Comparison of ENCODE assay signal across 1 cellular context in the genomic region with DNA sequence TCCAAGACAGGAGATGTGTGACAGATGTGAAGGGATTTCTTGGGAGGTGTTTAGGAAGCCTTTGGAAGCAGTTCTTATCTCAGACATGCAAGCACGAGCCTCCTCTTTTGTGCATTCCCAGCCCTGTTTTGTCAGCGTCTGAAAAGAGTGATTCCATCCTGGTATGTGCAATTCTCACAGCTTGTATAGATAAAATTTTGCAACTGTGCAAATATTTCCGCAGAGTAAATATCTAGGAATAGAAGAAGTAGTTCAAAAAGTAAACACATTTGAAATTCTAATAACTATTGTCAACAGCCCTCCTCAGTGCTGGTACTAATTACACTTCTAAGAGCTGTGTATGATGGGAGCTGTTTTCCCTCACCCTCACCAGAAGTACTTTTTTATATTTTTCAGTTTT.
TF ChIP-seq lines count a peak whose summit lies in the region.

No MANE protein-coding gene starts in this region.

TF ChIP-seq in A549, 52 proteins besides CTCF, POLR2A, EP300 and RAD21 (continued from another document):
- no peak for TF ChIP-seq HEYL (CRISPR knock-in tag; IDR thresholded peaks at IDR 0.05)
- peak; percentile 58 for TF ChIP-seq GATA3 (IDR thresholded peaks at IDR 0.05; ENCODE audit: borderline replicate concordance)
- TF ChIP-seq, protein P1, sequence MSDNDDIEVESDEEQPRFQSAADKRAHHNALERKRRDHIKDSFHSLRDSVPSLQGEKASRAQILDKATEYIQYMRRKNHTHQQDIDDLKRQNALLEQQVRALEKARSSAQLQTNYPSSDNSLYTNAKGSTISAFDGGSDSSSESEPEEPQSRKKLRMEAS (IDR thresholded peaks at IDR 0.05): no peak
- peak; percentile 13 for TF ChIP-seq ZFP36 (IDR thresholded peaks at IDR 0.05; ENCODE audit: borderline replicate concordance, partially characterized antibody)
- no peak for TF ChIP-seq FOSL2 (IDR thresholded peaks at IDR 0.05)
- peak; percentile 6; the same call in 1 of the 2 replicates for TF ChIP-seq FOSL2 (CRISPR knock-in tag; IDR thresholded peaks at IDR 0.05)
- TF ChIP-seq EHF (CRISPR knock-in tag; IDR thresholded peaks at IDR 0.05): no peak
- TF ChIP-seq SMC3 (IDR thresholded peaks at IDR 0.05): no peak
- TF ChIP-seq, protein P2, sequence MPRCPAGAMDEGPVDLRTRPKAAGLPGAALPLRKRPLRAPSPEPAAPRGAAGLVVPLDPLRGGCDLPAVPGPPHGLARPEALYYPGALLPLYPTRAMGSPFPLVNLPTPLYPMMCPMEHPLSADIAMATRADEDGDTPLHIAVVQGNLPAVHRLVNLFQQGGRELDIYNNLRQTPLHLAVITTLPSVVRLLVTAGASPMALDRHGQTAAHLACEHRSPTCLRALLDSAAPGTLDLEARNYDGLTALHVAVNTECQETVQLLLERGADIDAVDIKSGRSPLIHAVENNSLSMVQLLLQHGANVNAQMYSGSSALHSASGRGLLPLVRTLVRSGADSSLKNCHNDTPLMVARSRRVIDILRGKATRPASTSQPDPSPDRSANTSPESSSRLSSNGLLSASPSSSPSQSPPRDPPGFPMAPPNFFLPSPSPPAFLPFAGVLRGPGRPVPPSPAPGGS (IDR thresholded peaks at IDR 0.05): 0 out of 3 replicates have a peak, but pooled peaks have one; percentile 31
- TF ChIP-seq, protein P3, sequence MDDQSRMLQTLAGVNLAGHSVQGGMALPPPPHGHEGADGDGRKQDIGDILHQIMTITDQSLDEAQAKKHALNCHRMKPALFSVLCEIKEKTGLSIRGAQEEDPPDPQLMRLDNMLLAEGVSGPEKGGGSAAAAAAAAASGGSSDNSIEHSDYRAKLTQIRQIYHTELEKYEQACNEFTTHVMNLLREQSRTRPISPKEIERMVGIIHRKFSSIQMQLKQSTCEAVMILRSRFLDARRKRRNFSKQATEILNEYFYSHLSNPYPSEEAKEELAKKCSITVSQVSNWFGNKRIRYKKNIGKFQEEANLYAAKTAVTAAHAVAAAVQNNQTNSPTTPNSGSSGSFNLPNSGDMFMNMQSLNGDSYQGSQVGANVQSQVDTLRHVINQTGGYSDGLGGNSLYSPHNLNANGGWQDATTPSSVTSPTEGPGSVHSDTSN (IDR thresholded peaks at IDR 0.05): no peak
